In the genomic region with DNA sequence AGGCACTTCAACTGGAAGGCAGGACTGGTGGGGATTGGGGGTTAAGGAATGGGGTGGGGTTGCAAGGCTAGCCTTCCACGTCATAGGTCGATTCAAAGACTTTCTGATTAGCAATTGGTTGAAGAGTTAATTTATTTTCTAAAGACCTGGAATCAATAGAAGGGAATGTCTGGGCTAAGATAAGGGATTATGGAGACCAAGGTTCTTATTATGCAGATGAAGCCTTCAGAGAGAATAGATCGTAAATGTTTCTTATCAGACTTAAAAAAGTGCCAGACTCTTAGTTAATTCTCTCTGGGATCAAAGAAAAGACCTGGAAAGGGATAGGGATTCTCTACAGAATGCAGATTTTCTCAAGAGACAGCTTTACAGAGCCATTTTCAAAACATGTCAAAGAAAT, we compare ENCODE assay signal across 27 cellular contexts.
"Had no signal": no experiment of that assay in that cellular context is flagged by ENCODE, and none has a peak within 500 bp of the region (broad histone marks: within the 10 kb centered on the region; RNA-seq: fewer than 3 reads in every experiment).

No MANE protein-coding gene starts in this region.

- H3K27ac Mint-ChIP-seq: stimulated activated effector memory CD8-positive, alpha-beta T cell treated with anti-CD3 and anti-CD28 coated beads, Interleukin-12 subunit alpha, Interleukin-12 subunit beta, amount 100 ng/mL, for 72 hours; stimulated activated memory B cell treated with anti-CD40 and anti-IgM and Interleukin-4, amounts not matched to agents 10 μg/mL and 1 μg/mL and 100 μg/mL, for 72 hours; stimulated activated naive B cell treated with anti-CD40 and anti-IgM and Interleukin-4, amounts not matched to agents 10 μg/mL and 1 μg/mL and 100 μg/mL, for 72 hours; stimulated activated naive CD8-positive, alpha-beta T cell treated with anti-CD3 and anti-CD28 coated beads, Interleukin-15, amount 100 ng/mL, for 72 hours; stimulated activated naive CD8-positive, alpha-beta T cell treated with anti-CD3 and anti-CD28 coated beads, Interleukin-15, Interleukin-2, amounts not matched to agents 100 ng/mL and 50 ng/mL, for 24 hours; type B pancreatic cell had no signal

- H3K4me1 Mint-ChIP-seq: stimulated activated effector memory CD8-positive, alpha-beta T cell treated with anti-CD3 and anti-CD28 coated beads, Interleukin-12 subunit alpha, Interleukin-12 subunit beta, amount 100 ng/mL, for 72 hours; stimulated activated memory B cell treated with anti-CD40 and anti-IgM and Interleukin-4, amounts not matched to agents 10 μg/mL and 1 μg/mL and 100 μg/mL, for 72 hours; stimulated activated naive B cell treated with anti-CD40 and anti-IgM and Interleukin-4, amounts not matched to agents 10 μg/mL and 1 μg/mL and 100 μg/mL, for 72 hours; stimulated activated naive CD8-positive, alpha-beta T cell treated with anti-CD3 and anti-CD28 coated beads, Interleukin-15, amount 100 ng/mL, for 72 hours had no signal

- H3K36me3 Mint-ChIP-seq: stimulated activated effector memory CD8-positive, alpha-beta T cell treated with anti-CD3 and anti-CD28 coated beads, Interleukin-12 subunit alpha, Interleukin-12 subunit beta, amount 100 ng/mL, for 72 hours; stimulated activated memory B cell treated with anti-CD40 and anti-IgM and Interleukin-4, amounts not matched to agents 10 μg/mL and 1 μg/mL and 100 μg/mL, for 72 hours; stimulated activated naive B cell treated with anti-CD40 and anti-IgM and Interleukin-4, amounts not matched to agents 10 μg/mL and 1 μg/mL and 100 μg/mL, for 72 hours; type B pancreatic cell had no signal

- H3K27ac ChIP-seq: stomach, suprapubic skin, testis, thoracic aorta, thyroid gland, tibial artery, transverse colon, upper lobe of left lung, upper lobe of right lung, uterus, vagina had no signal

- H3K4me3 Mint-ChIP-seq: stimulated activated effector memory CD8-positive, alpha-beta T cell treated with anti-CD3 and anti-CD28 coated beads, Interleukin-12 subunit alpha, Interleukin-12 subunit beta, amount 100 ng/mL, for 72 hours; stimulated activated memory B cell treated with anti-CD40 and anti-IgM and Interleukin-4, amounts not matched to agents 10 μg/mL and 1 μg/mL and 100 μg/mL, for 72 hours; stimulated activated naive B cell treated with anti-CD40 and anti-IgM and Interleukin-4, amounts not matched to agents 10 μg/mL and 1 μg/mL and 100 μg/mL, for 72 hours; stimulated activated naive CD8-positive, alpha-beta T cell treated with anti-CD3 and anti-CD28 coated beads, Interleukin-15, amount 100 ng/mL, for 72 hours; stimulated activated naive CD8-positive, alpha-beta T cell treated with anti-CD3 and anti-CD28 coated beads, Interleukin-15, Interleukin-2, amounts not matched to agents 100 ng/mL and 50 ng/mL, for 24 hours; type B pancreatic cell had no signal

- H3K9me3 ChIP-seq: suprapubic skin, testis, thoracic aorta, thyroid gland, tibial artery, transverse colon, upper lobe of left lung, upper lobe of right lung, uterus, vagina had no signal

- H3K27me3 Mint-ChIP-seq: stimulated activated memory B cell treated with anti-CD40 and anti-IgM and Interleukin-4, amounts not matched to agents 10 μg/mL and 1 μg/mL and 100 μg/mL, for 72 hours; stimulated activated naive B cell treated with anti-CD40 and anti-IgM and Interleukin-4, amounts not matched to agents 10 μg/mL and 1 μg/mL and 100 μg/mL, for 72 hours; stimulated activated naive CD8-positive, alpha-beta T cell treated with anti-CD3 and anti-CD28 coated beads, Interleukin-15, amount 100 ng/mL, for 72 hours; stimulated activated naive CD8-positive, alpha-beta T cell treated with anti-CD3 and anti-CD28 coated beads, Interleukin-15, Interleukin-2, amounts not matched to agents 100 ng/mL and 50 ng/mL, for 24 hours had no signal

- H3K27me3 ChIP-seq: stomach, suprapubic skin, testis, thyroid gland, tibial artery, transverse colon, upper lobe of left lung, upper lobe of right lung, uterus, vagina had no signal

- DNase-seq: stimulated activated CD4-positive, alpha-beta T cell treated with anti-CD3 and anti-CD28 coated beads, Interleukin-2, amount 100 ng/mL, for 24 hours; stimulated activated CD4-positive, alpha-beta T cell treated with anti-CD3 and anti-CD28 coated beads, Interleukin-2, amount 100 ng/mL, for 48 hours; stimulated activated CD4-positive, alpha-beta T cell treated with anti-CD3 and anti-CD28 coated beads, Interleukin-4, amount 100 ng/mL, for 1 hour; stimulated activated CD4-positive, alpha-beta T cell treated with anti-CD3 and anti-CD28 coated beads, Interleukin-4, amount 100 ng/mL, for 24 hours; stimulated activated CD4-positive, alpha-beta T cell treated with anti-CD3 and anti-CD28 coated beads, Interleukin-4, amount 100 ng/mL, for 4 hours; stimulated activated CD8-positive, alpha-beta memory T cell treated with anti-CD3 and anti-CD28 coated beads, Interleukin-4, amount 100 ng/mL, for 48 hours; stimulated activated naive B cell treated with anti-CD40 and anti-IgM and Interleukin-4, amounts not matched to agents 10 μg/mL and 1 μg/mL and 100 μg/mL, for 72 hours; stimulated activated naive CD4-positive, alpha-beta T cell; stimulated activated naive CD8-positive, alpha-beta T cell treated with anti-CD3 and anti-CD28 coated beads, Interleukin-15, amount 100 ng/mL, for 72 hours; stimulated activated naive CD8-positive, alpha-beta T cell treated with anti-CD3 and anti-CD28 coated beads, Interleukin-15, Interleukin-2, amounts not matched to agents 100 U/mL and 50 U/mL, for 24 hours; stomach; substantia nigra; testis; thyroid gland; tibial artery; transverse colon; trophoblast cell; upper lobe of left lung; upper lobe of right lung; uterus had no signal

- H3K4me1 ChIP-seq: stomach, suprapubic skin, thyroid gland, tibial artery, transverse colon, upper lobe of left lung, upper lobe of right lung, uterus, vagina had no signal

- H3K4me3 ChIP-seq: stomach, suprapubic skin, testis, thoracic aorta, thyroid gland, tibial artery, transverse colon, upper lobe of left lung, upper lobe of right lung, uterus, vagina had no signal

- H3K36me3 ChIP-seq: stomach, suprapubic skin, thoracic aorta, thyroid gland, tibial artery, transverse colon, upper lobe of left lung, upper lobe of right lung, uterus, vagina had no signal

- H3K9me3 Mint-ChIP-seq: type B pancreatic cell had no signal
